14 cellular contexts compared by ENCODE assay signal in genomic region chr2:62461707-62462106, GRCh38. TPM values are rescaled to one million over a fixed set of nuclear protein-coding genes. Genes with fewer than 3 reads are reported as not detected.
DNase-seq lines count a peak whose midpoint lies in the region; ATAC-seq, FAIRE-seq and TF ChIP-seq lines count a peak whose summit lies in the region.
"Had no signal": no experiment of that assay in that cellular context is flagged by ENCODE, and none has a peak within 500 bp of the region (broad histone marks: within the 10 kb centered on the region; RNA-seq: fewer than 3 reads in every experiment).

No MANE protein-coding gene starts in this region.

- H3K9me1 ChIP-seq in IMR-90 (ENCODE audit: insufficient read depth, low read length), result no peaks in the 10 kb centered on the region
- no peaks in the 10 kb centered on the region for H3K9me1 ChIP-seq in keratinocyte (ENCODE audit: control insufficient read depth, extremely low read depth, insufficient read depth, low read length)

- no peak for TF ChIP-seq RAD21 in IMR-90 (IDR thresholded peaks at IDR 0.05; ENCODE audit: low read length)

- H3K14ac ChIP-seq in IMR-90 (replicated peaks; ENCODE audit: low read depth, low read length), result no peak overlapping the region

- peak; percentile 70 for DNase-seq in IMR-90
- DNase-seq in astrocyte of the spinal cord (ENCODE audit: low read depth, low spot score), result peak; percentile 70
- DNase-seq in keratinocyte (ENCODE audit: low read depth, low spot score), result no peak
- DNase-seq in gastrocnemius medialis, result peak in 1 of 2 donors; percentile 18
- DNase-seq in prostate gland (ENCODE audit: low spot score), result no peak
- DNase-seq in CD4-positive, alpha-beta T cell, result no peak
- DNase-seq in Ammon's horn (ENCODE audit: low spot score), result no peak
- DNase-seq: effector CD8-positive, alpha-beta T cell; NCI-H1105 treated with DMSO at 0.1 percent for 48 hours; NCI-H524; SHP77 treated with DMSO at 0.1 percent for 48 hours had no signal

- CTCF ChIA-PET in IMR-90 (lab: Yijun Ruan, JAX), result no interaction called here
- CTCF ChIA-PET in CD4-positive, alpha-beta T cell (lab: Charles Lee), result no interaction called here

- no peak overlapping the region for H3K4ac ChIP-seq in IMR-90 (ENCODE audit: low read depth, low read length)

- H4K5ac ChIP-seq in IMR-90 (ENCODE audit: low read depth, low read length), result no peak overlapping the region

- no peaks in the 10 kb centered on the region for H3K79me1 ChIP-seq in IMR-90 (ENCODE audit: low read depth in 1 of 2, low read length in 2 of 2)

- H3K23ac ChIP-seq in IMR-90 (ENCODE audit: low read depth, low read length), result no peak overlapping the region

- H3K9me3 ChIP-seq in IMR-90 (ENCODE audit: control insufficient read depth, insufficient read depth, low read length) (no peaks in the 10 kb centered on the region), keratinocyte (ENCODE audit: control insufficient read depth, low read depth, low read length) (no peaks in the 10 kb centered on the region), gastrocnemius medialis (no peaks in the 10 kb centered on the region), prostate gland (no peaks in the 10 kb centered on the region)
- no peaks in the 10 kb centered on the region for H3K9me3 ChIP-seq in CD4-positive, alpha-beta T cell (ENCODE audit: control insufficient read depth, low read length)
- H3K9me3 ChIP-seq: thoracic aorta had no signal

- no peak overlapping the region for H3K9ac ChIP-seq in IMR-90 (ENCODE audit: low read depth, low read length)
- no peak overlapping the region for H3K9ac ChIP-seq in keratinocyte (ENCODE audit: control insufficient read depth, extremely low read depth, insufficient read depth, low read length)

- H3K36me3 ChIP-seq in IMR-90 (ENCODE audit: control insufficient read depth, insufficient read depth, low read length) (no peaks in the 10 kb centered on the region), keratinocyte (ENCODE audit: control insufficient read depth in 2 of 2, extremely low read depth in 1 of 2, insufficient read depth in 2 of 2, low read length in 2 of 2) (no peaks in the 10 kb centered on the region), gastrocnemius medialis (no peaks in the 10 kb centered on the region), prostate gland (no peaks in the 10 kb centered on the region)
- H3K36me3 ChIP-seq: thoracic aorta had no signal

- no peak overlapping the region for H2AK5ac ChIP-seq in IMR-90 (ENCODE audit: low read depth, low read length)

- intact Hi-C loops in IMR-90 (cut with micrococcal nuclease) (no loop called here), gastrocnemius medialis (cut with DNase I; ENCODE audit: low total_unique reads) (no loop called here), prostate gland (cut with DNase I) (no loop called here)
- intact Hi-C loops in CD4-positive, alpha-beta T cell (cut with DNase I, micrococcal nuclease), result no loop called here

- H3K4me3 Mint-ChIP-seq in CD4-positive, alpha-beta T cell, result no peak overlapping the region

- H3K18ac ChIP-seq in IMR-90 (ENCODE audit: low read depth, low read length), result no peak overlapping the region

- H4K20me1 ChIP-seq in IMR-90 (ENCODE audit: insufficient read depth, low read length) (no peaks in the 10 kb centered on the region), keratinocyte (ENCODE audit: control insufficient read depth, extremely low read depth, insufficient read depth, low read length) (no peaks in the 10 kb centered on the region)

- POLR2A ChIA-PET in IMR-90 (lab: Charles Lee; ENCODE audit: unreplicated experiment), result no interaction called here
- POLR2A ChIA-PET in CD4-positive, alpha-beta T cell (lab: Charles Lee), result no interaction called here

- H3K27me3 ChIP-seq in IMR-90 (ENCODE audit: control insufficient read depth, insufficient read depth, low read length) (no peaks in the 10 kb centered on the region), keratinocyte (ENCODE audit: control insufficient read depth, extremely low read depth, insufficient read depth, low read length) (no peaks in the 10 kb centered on the region), gastrocnemius medialis (no peaks in the 10 kb centered on the region), prostate gland (replicated peaks; ENCODE audit: insufficient read depth) (no peaks in the 10 kb centered on the region)
- no peaks in the 10 kb centered on the region for H3K27me3 ChIP-seq in CD4-positive, alpha-beta T cell (ENCODE audit: control insufficient read depth, insufficient read depth, low read length)

- no peaks in the 10 kb centered on the region for H3K79me2 ChIP-seq in keratinocyte (ENCODE audit: control insufficient read depth, insufficient read depth, low read length)

- no peak overlapping the region for H2BK120ac ChIP-seq in IMR-90 (ENCODE audit: low read depth, low read length)

- no peak overlapping the region for H2AK9ac ChIP-seq in IMR-90 (replicated peaks; ENCODE audit: low read depth, low read length, poor library complexity)

- H4K91ac ChIP-seq in IMR-90 (ENCODE audit: insufficient read depth, low read depth, low read length), result no peak overlapping the region

- H2BK5ac ChIP-seq in IMR-90 (ENCODE audit: low read depth, low read length, poor library complexity, severe bottlenecking), result no peak overlapping the region

- H3K27me3 Mint-ChIP-seq in CD4-positive, alpha-beta T cell, result no peaks in the 10 kb centered on the region

- ATAC-seq in IMR-90 (ENCODE audit: low read depth) (0 out of 2 replicates have a peak, but pooled peaks have one; percentile 15), gastrocnemius medialis (peak; percentile 42 to 60)
- ATAC-seq in CD4-positive, alpha-beta T cell (ENCODE audit: poor library complexity), result no peak
- ATAC-seq: sciatic nerve had no signal

- H3K36me3 Mint-ChIP-seq in CD4-positive, alpha-beta T cell (ENCODE audit: low read depth), result no peaks in the 10 kb centered on the region

- no peak overlapping the region for H2BK20ac ChIP-seq in IMR-90 (ENCODE audit: low read depth, low read length)

- TF ChIP-seq CTCF in IMR-90 (conservative IDR thresholded peaks at IDR 0.05; ENCODE audit: low read depth, low read length) (no peak), astrocyte of the spinal cord (IDR thresholded peaks at IDR 0.05; ENCODE audit: low read depth, low read length) (no peak), keratinocyte (optimal IDR thresholded peaks at IDR 0.05 in 1 of 3, IDR thresholded peaks at IDR 0.05 in 1 of 3, conservative IDR thresholded peaks at IDR 0.05 in 1 of 3; ENCODE audit: extremely low read depth in 1 of 3, insufficient read depth in 2 of 3, low read length in 3 of 3) (no peak), gastrocnemius medialis (IDR thresholded peaks at IDR 0.05 in 4 of 5, conservative IDR thresholded peaks at IDR 0.05 in 1 of 5) (no peak), prostate gland (IDR thresholded peaks at IDR 0.05) (no peak)
- no peak for TF ChIP-seq CTCF in CD4-positive, alpha-beta T cell (IDR thresholded peaks at IDR 0.05)

- no peak for TF ChIP-seq POLR2A in IMR-90 (IDR thresholded peaks at IDR 0.05; ENCODE audit: low read depth, low read length)
- no peak for TF ChIP-seq POLR2A in gastrocnemius medialis (IDR thresholded peaks at IDR 0.05)
- no peak for TF ChIP-seq POLR2A in prostate gland (IDR thresholded peaks at IDR 0.05)

- dilution Hi-C loops in IMR-90 (cut with HindIII; ENCODE audit: low sequenced_read_pairs, unreplicated experiment), result no loop called here
- dilution Hi-C loops in keratinocyte (cut with MboI; ENCODE audit: extremely low pct_ligation_motif_present, low sequenced_read_pairs), result no loop called here

- H2BK15ac ChIP-seq in IMR-90 (ENCODE audit: low read depth, low read length), result no peak overlapping the region

- peak overlapping the region; percentile 4 for H2AFZ ChIP-seq in IMR-90 (replicated peaks; ENCODE audit: low read length, poor library complexity)
- H2AFZ ChIP-seq in keratinocyte (ENCODE audit: control insufficient read depth, low read length), result peak overlapping the region; percentile 21

- H3K9me3 Mint-ChIP-seq in CD4-positive, alpha-beta T cell, result no peaks in the 10 kb centered on the region

- no peaks in the 10 kb centered on the region for H3K4me1 Mint-ChIP-seq in CD4-positive, alpha-beta T cell (ENCODE audit: low read depth)

- in situ Hi-C loops in IMR-90 (cut with MboI; ENCODE audit: low sequenced_read_pairs), result loop anchor here (25.0 kb wide), 2 partner anchors 576 to 1026 kb away; no protein-coding TSS in a partner anchor
- in situ Hi-C loops in astrocyte of the spinal cord (cut with HindIII; ENCODE audit: low sequenced_read_pairs), result no loop called here
- in situ Hi-C loops in gastrocnemius medialis (cut with MboI; ENCODE audit: low sequenced_read_pairs in 4 of 4), result no loop called here

- H3K4me1 ChIP-seq in IMR-90 (ENCODE audit: control insufficient read depth, insufficient read depth, low read length) (peaks cover 7% of the 10 kb centered on the region; the same call in 1 of the 2 replicates), keratinocyte (ENCODE audit: control insufficient read depth, extremely low read depth, insufficient read depth, low read length) (peaks cover 22% of the 10 kb centered on the region), gastrocnemius medialis (peaks cover under 1 to 6% of the 10 kb centered on the region in 2 donors), prostate gland (replicated peaks) (no peaks in the 10 kb centered on the region)

- WGBS in IMR-90 (ENCODE audit: extremely low coverage in 2 of 2, insufficient read length in 1 of 2), 2 experiments, result 67% methylated on average over 1 of the region's 4 CpGs; no CpG with 5 or more reads in 1 of the 2 experiments
- WGBS in prostate gland, result 82% methylated on average over 4 of the region's 4 CpGs

- H3K4me2 ChIP-seq in IMR-90 (ENCODE audit: low read depth, low read length), result no peak overlapping the region
- no peak overlapping the region for H3K4me2 ChIP-seq in keratinocyte (ENCODE audit: control insufficient read depth, extremely low read depth, insufficient read depth, low read depth, low read length)

- H3K27ac ChIP-seq in IMR-90 (ENCODE audit: insufficient read depth, low read length) (no peak overlapping the region), keratinocyte (ENCODE audit: control insufficient read depth, insufficient read depth, low read length) (no peak overlapping the region), gastrocnemius medialis (no peak overlapping the region), prostate gland (no peak overlapping the region)
- H3K27ac ChIP-seq in CD4-positive, alpha-beta T cell (ENCODE audit: low read depth, low read length), result no peak overlapping the region
- H3K27ac ChIP-seq: thoracic aorta had no signal

- no peak overlapping the region for H3K4me3 ChIP-seq in IMR-90 (ENCODE audit: insufficient read depth, low read depth, low read length)
- no peak overlapping the region for H3K4me3 ChIP-seq in astrocyte of the spinal cord (ENCODE audit: low read depth, low read length)
- no peak overlapping the region for H3K4me3 ChIP-seq in keratinocyte (ENCODE audit: control insufficient read depth in 2 of 3, extremely low read depth in 1 of 3, insufficient read depth in 2 of 3, low read depth in 1 of 3, low read length in 3 of 3)
- no peak overlapping the region for H3K4me3 ChIP-seq in gastrocnemius medialis
- H3K4me3 ChIP-seq in prostate gland, result no peak overlapping the region
- H3K4me3 ChIP-seq: thoracic aorta had no signal

- H3K56ac ChIP-seq in IMR-90 (ENCODE audit: extremely low read depth, insufficient read depth, low read length), result no peak overlapping the region

- H4K8ac ChIP-seq in IMR-90 (ENCODE audit: low read depth in 2 of 2, low read length in 2 of 2), result no peak overlapping the region

- FAIRE-seq in keratinocyte (lab: Jason Lieb, UNC), result peak; percentile 48
- FAIRE-seq: D721Med had no signal

- BruUV-seq in IMR-90 (replicated peaks; lab: Mats Ljungman, UMichigan), result no TSS peak

- no peak overlapping the region for H3K27ac Mint-ChIP-seq in CD4-positive, alpha-beta T cell

RNA-seq across cellular contexts. Expression of gene TMEM17, which starts 44.3 kb away (rescaled TPM):
- 1.3 and 2.2 TPM in 2 replicates for total RNA-seq in IMR-90 (2012; rRNA removed)
- 1.2 and 1.8 TPM in 2 replicates for polyA plus RNA-seq in IMR-90 (2012; rRNA removed)
- polyA plus RNA-seq in IMR-90 (2012; cell fraction: cytosol; rRNA removed), result 0.62 and 0.76 TPM in 2 replicates
- 0.34 and 2.2 TPM in 2 replicates for polyA plus RNA-seq in IMR-90 (2012; cell fraction: nucleus; rRNA removed; ENCODE audit: low replicate concordance)
- 3.3 to 5.1 TPM (median 4.1 TPM) in 3 replicates for polyA plus RNA-seq in keratinocyte
- polyA plus RNA-seq in keratinocyte (2011; ENCODE audit: low read depth), result 0.97 TPM
- 2.5 and 4.3 TPM in 2 replicates for polyA plus RNA-seq in keratinocyte (2011; cell fraction: cytosol; rRNA removed)
- 4.3 and 5.8 TPM in 2 replicates for polyA plus RNA-seq in keratinocyte (2011; cell fraction: nucleus; rRNA removed)
- 0.83 and 3.3 TPM in 2 replicates for polyA plus RNA-seq in keratinocyte (2012; ENCODE audit: low replicate concordance)
- 0.96 to 1.3 TPM in 2 of 3 replicates, not detected in the other for polyA minus RNA-seq in keratinocyte
- not detected for polyA minus RNA-seq in keratinocyte (2011; cell fraction: cytosol; rRNA and poly(A)+ RNA removed)
- polyA minus RNA-seq in keratinocyte (2011; cell fraction: nucleus; rRNA and poly(A)+ RNA removed), result 1.3 and 1.6 TPM in 2 replicates
- 1 to 10 TPM in 1 of 4 donors, under 1 TPM in 3; 0.15 to 1.8 (median 0.51) TPM for total RNA-seq in gastrocnemius medialis
- total RNA-seq in prostate gland, result 1 to 10 TPM; 2.6 to 4.0 TPM
- total RNA-seq in CD4-positive, alpha-beta T cell, result not detected

Comparison
In these comparisons a context has a peak if more than half of its experiments do, and no peak if none do; other contexts are left out.
1. DNase-seq: peak in IMR-90 (single experiment) and astrocyte of the spinal cord (single experiment); none in keratinocyte (single experiment), prostate gland (single experiment), CD4-positive, alpha-beta T cell (0 of 10) and Ammon's horn (single experiment).